1 cellular context compared by ENCODE assay signal in the genomic region with DNA sequence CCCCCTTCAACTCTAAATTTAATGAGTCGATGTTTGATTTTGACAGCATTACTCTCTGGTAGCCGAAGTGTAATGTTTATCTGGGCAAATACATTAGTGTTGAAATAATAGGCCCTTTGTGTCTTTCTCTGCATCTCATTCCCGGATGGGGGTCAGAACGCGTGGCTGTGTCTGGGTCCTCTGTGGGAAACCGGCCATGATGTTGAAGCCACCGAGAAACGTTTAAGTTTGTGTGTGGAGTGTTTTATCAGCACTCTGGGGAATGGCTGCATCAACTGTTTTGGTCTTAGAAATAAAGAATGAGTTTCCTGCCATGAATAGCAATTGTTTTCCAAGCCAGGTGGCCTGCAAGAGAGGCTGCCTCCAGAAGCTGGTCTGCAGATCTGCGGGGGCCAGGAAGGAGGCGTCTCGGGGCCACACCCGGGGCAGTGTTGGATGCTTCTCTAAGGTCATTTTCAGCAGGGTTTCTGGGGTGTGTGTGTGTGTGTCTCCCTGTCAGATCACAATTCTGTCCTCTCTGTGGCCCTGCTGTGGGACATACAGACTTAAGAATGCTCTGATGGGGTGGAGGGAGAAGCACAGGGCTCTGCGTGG.
TF ChIP-seq lines count a peak whose summit lies in the region.

No MANE protein-coding gene starts in this region.

TF ChIP-seq in GM23338, 12 proteins besides CTCF, POLR2A, EP300 and RAD21 (continued from another document):
- TF ChIP-seq ZNF462 (CRISPR knock-in tag; IDR thresholded peaks at IDR 0.05) (no peak), EZH2 (IDR thresholded peaks at IDR 0.05; ENCODE audit: low read depth, unreplicated experiment) (no peak), ZNF331 (CRISPR knock-in tag; IDR thresholded peaks at IDR 0.05; ENCODE audit: low read depth) (no peak)
- TF ChIP-seq, protein P1, sequence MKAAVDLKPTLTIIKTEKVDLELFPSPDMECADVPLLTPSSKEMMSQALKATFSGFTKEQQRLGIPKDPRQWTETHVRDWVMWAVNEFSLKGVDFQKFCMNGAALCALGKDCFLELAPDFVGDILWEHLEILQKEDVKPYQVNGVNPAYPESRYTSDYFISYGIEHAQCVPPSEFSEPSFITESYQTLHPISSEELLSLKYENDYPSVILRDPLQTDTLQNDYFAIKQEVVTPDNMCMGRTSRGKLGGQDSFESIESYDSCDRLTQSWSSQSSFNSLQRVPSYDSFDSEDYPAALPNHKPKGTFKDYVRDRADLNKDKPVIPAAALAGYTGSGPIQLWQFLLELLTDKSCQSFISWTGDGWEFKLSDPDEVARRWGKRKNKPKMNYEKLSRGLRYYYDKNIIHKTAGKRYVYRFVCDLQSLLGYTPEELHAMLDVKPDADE (IDR thresholded peaks at IDR 0.05), result no peak
